In genomic region chr17:76076765-76077581, GRCh38 we compare ENCODE assay signal across 1 cellular context.
TF ChIP-seq lines count a peak whose summit lies in the region.

No MANE protein-coding gene starts in this region.

TF ChIP-seq in HepG2, 621 proteins besides CTCF, POLR2A, EP300 and RAD21:
- TF ChIP-seq, protein P1, sequence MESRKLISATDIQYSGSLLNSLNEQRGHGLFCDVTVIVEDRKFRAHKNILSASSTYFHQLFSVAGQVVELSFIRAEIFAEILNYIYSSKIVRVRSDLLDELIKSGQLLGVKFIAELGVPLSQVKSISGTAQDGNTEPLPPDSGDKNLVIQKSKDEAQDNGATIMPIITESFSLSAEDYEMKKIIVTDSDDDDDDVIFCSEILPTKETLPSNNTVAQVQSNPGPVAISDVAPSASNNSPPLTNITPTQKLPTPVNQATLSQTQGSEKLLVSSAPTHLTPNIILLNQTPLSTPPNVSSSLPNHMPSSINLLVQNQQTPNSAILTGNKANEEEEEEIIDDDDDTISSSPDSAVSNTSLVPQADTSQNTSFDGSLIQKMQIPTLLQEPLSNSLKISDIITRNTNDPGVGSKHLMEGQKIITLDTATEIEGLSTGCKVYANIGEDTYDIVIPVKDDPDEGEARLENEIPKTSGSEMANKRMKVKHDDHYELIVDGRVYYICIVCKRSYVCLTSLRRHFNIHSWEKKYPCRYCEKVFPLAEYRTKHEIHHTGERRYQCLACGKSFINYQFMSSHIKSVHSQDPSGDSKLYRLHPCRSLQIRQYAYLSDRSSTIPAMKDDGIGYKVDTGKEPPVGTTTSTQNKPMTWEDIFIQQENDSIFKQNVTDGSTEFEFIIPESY (CRISPR knock-in tag; IDR thresholded peaks at IDR 0.05) = peak; percentile 24; the same call in 1 of the 2 replicates
- TF ChIP-seq, protein P2, sequence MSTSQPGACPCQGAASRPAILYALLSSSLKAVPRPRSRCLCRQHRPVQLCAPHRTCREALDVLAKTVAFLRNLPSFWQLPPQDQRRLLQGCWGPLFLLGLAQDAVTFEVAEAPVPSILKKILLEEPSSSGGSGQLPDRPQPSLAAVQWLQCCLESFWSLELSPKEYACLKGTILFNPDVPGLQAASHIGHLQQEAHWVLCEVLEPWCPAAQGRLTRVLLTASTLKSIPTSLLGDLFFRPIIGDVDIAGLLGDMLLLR (CRISPR knock-in tag; IDR thresholded peaks at IDR 0.05) = no peak
- TF ChIP-seq POLR2AphosphoS2 (IDR thresholded peaks at IDR 0.05; ENCODE audit: low read depth, low read length) (peak; percentile 34; the same call in 1 of the 2 replicates), RXRA (CRISPR knock-in tag; IDR thresholded peaks at IDR 0.05) (peak; percentile 17; the same call in 1 of the 2 replicates), MTA1 (CRISPR knock-in tag; IDR thresholded peaks at IDR 0.05; ENCODE audit: borderline replicate concordance) (peak; percentile 49; the same call in 1 of the 2 replicates), DNMT1 (CRISPR knock-in tag; IDR thresholded peaks at IDR 0.05) (peak; percentile 27; the same call in 1 of the 2 replicates), TBL1XR1 (IDR thresholded peaks at IDR 0.05; ENCODE audit: borderline replicate concordance, low read length, partially characterized antibody) (no peak), AGO2 (optimal IDR thresholded peaks at IDR 0.05; ENCODE audit: low read depth, low read length) (peak; percentile 70)
- TF ChIP-seq, protein P3, sequence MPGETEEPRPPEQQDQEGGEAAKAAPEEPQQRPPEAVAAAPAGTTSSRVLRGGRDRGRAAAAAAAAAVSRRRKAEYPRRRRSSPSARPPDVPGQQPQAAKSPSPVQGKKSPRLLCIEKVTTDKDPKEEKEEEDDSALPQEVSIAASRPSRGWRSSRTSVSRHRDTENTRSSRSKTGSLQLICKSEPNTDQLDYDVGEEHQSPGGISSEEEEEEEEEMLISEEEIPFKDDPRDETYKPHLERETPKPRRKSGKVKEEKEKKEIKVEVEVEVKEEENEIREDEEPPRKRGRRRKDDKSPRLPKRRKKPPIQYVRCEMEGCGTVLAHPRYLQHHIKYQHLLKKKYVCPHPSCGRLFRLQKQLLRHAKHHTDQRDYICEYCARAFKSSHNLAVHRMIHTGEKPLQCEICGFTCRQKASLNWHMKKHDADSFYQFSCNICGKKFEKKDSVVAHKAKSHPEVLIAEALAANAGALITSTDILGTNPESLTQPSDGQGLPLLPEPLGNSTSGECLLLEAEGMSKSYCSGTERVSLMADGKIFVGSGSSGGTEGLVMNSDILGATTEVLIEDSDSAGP (CRISPR knock-in tag; IDR thresholded peaks at IDR 0.05; ENCODE audit: borderline replicate concordance) = 0 out of 2 replicates have a peak, but pooled peaks have one; percentile 16
TF ChIP-seq in HepG2: peak in this region for 7.
